Comparison of ENCODE assay signal across 9 cellular contexts in the genomic region with DNA sequence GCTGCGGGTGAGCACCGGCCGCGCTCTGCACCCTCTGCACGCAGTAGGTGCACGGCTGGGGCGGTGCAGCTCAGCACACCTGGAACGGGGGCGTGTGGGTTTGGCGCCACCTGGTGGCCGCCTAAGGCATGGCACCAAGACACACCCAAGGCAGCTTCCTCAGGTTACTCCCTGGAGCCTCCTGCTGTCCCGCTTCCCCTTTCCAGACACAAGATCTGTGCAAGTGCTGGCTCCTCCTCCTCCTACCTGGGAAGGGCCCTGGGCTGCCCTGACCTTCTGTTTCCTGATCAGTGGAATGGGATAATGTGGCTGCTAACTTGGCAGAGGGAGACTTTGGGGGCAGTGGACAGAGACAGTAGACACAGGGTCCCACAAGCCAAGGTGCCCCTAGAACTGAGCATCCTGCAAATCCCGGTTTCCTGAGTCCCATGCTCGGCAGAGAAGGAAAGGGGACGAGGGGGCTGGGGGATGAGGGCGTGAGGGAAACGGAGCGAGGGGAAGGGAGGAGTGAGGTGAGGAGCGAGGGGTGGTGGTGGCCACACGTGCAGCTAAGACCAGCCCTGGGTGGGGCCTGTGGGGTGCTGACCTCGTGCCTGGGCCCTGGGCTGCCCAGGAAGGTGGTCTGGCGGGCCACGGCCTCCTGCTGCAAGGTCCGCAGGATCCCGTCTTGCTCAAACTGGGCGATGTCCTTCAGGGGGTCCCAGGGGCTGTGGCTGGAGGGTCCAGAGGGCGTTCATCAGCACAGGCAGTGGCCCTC. TPM values are rescaled to one million over a fixed set of nuclear protein-coding genes. Genes with fewer than 3 reads are reported as not detected.
A peak's percentile ranks its signal among the peaks of the same experiment; 100 is the strongest.
DNase-seq lines count a peak whose midpoint lies in the region; ATAC-seq and TF ChIP-seq lines count a peak whose summit lies in the region.
"Had no signal": no experiment of that assay in that cellular context is flagged by ENCODE, and none has a peak within 500 bp of the region (broad histone marks: within the 10 kb centered on the region; RNA-seq: fewer than 3 reads in every experiment).

No MANE protein-coding gene starts in this region.

- no peak overlapping the region for H2AFZ ChIP-seq in osteoblast (ENCODE audit: low read length)

- TF ChIP-seq CTCF in foreskin keratinocyte (conservative IDR thresholded peaks at IDR 0.05) (peak; percentile 99), osteoblast (IDR thresholded peaks at IDR 0.05; ENCODE audit: extremely low read depth, low read depth, low read length) (peak; percentile 91), transverse colon (IDR thresholded peaks at IDR 0.05) (peak; percentile 98 to 100 (median 99))

- H3K4me3 ChIP-seq in osteoblast (ENCODE audit: insufficient read depth, low read length) (no peak overlapping the region), transverse colon (no peak overlapping the region)
- H3K4me3 ChIP-seq: skin epidermis had no signal

- intact Hi-C loops in transverse colon (cut with DNase I; ENCODE audit: low total_unique reads) = loop anchor here (2.0 kb wide), 1 partner anchor 55 kb away; no protein-coding TSS in a partner anchor

- WGBS in transverse colon (ENCODE audit: low coverage in 1 of 2), 2 donors = 48 to 82% methylated on average over 7 to 27 of the region's 27 CpGs

- H3K27me3 ChIP-seq in foreskin keratinocyte (no peaks in the 10 kb centered on the region), osteoblast (ENCODE audit: insufficient read depth, low read length) (no peaks in the 10 kb centered on the region), transverse colon (no peaks in the 10 kb centered on the region)

- DNase-seq in 8988T (peak; percentile 98), HuH-7 (ENCODE audit: low spot score) (peak; percentile 96), RKO (ENCODE audit: low spot score) (peak; percentile 68), foreskin keratinocyte (peak; percentile 44 to 71), osteoblast (ENCODE audit: insufficient read length, low spot score, missing footprints) (peak; percentile 97), transverse colon (peak; percentile 80)
- DNase-seq in activated T-helper 1 cell treated with anti-CD3 and anti-CD28 coated beads, Interleukin-2, amount 50 U/mL, for 16 hours (ENCODE audit: low read depth in 1 of 2, low spot score in 1 of 2) = peak; percentile 53 to 64

- H3K79me2 ChIP-seq in osteoblast (ENCODE audit: insufficient read depth, low read length) = no peaks in the 10 kb centered on the region

- in situ Hi-C loops in transverse colon (cut with MboI; ENCODE audit: low pct_ligation_motif_present in 1 of 4, low pct_unique_long_range_greater_than_20kb in 1 of 4, low sequenced_read_pairs in 3 of 4) = loop anchor here in 2 of 4 donors (5.0 to 25.0 kb wide), 3 partner anchors 50 to 555 kb away; no protein-coding TSS in a partner anchor

- ATAC-seq in GM18498 (IDR thresholded peaks at IDR 0.05; ENCODE audit: unreplicated experiment) (peak; percentile 76), foreskin keratinocyte (peak; percentile 77)

- H3K9me3 ChIP-seq in osteoblast (ENCODE audit: low read depth, low read length) (no peaks in the 10 kb centered on the region), transverse colon (no peaks in the 10 kb centered on the region)

- H3K4me1 ChIP-seq in foreskin keratinocyte (peaks cover 7% of the 10 kb centered on the region), osteoblast (ENCODE audit: insufficient read depth, low read length) (peaks cover 13% of the 10 kb centered on the region), transverse colon (peaks cover 0 to 3% (median 0%) of the 10 kb centered on the region in 4 donors)

- no peak for TF ChIP-seq POLR2A in transverse colon (IDR thresholded peaks at IDR 0.05)

- peaks cover 21% of the 10 kb centered on the region for H3K36me3 ChIP-seq in osteoblast (ENCODE audit: insufficient read depth, low read length)
- no peaks in the 10 kb centered on the region for H3K36me3 ChIP-seq in transverse colon

- TF ChIP-seq EP300 in transverse colon (IDR thresholded peaks at IDR 0.05; ENCODE audit: low read depth) = no peak

- H3K27ac ChIP-seq in foreskin keratinocyte = no peak overlapping the region
- no peak overlapping the region for H3K27ac ChIP-seq in osteoblast (ENCODE audit: low read depth, low read length)
- no peak overlapping the region for H3K27ac ChIP-seq in transverse colon
- H3K27ac ChIP-seq: skin epidermis had no signal

- H4K20me1 ChIP-seq in osteoblast (ENCODE audit: insufficient read depth, low read length) = peaks cover 5% of the 10 kb centered on the region

- no peak overlapping the region for H3K4me2 ChIP-seq in osteoblast (ENCODE audit: insufficient read depth, low read length)

RNA-seq across cellular contexts. Expression of a gene that starts 34.8 kb away (rescaled TPM):
- 69.1 and 80.4 TPM in 2 replicates for total RNA-seq in foreskin keratinocyte
- polyA plus RNA-seq in foreskin keratinocyte = 52.1 and 67.0 TPM in 2 replicates
- 99.3 and 106 TPM in 2 replicates for total RNA-seq in osteoblast
- 10 to 100 TPM; 37.0 to 61.3 (median 52.3) TPM for total RNA-seq in transverse colon
